Comparison of ENCODE assay signal across 16 cellular contexts in genomic region chr3:16061491-16061890, GRCh38.
DNase-seq lines count a peak whose midpoint lies in the region; ATAC-seq and TF ChIP-seq lines count a peak whose summit lies in the region.
"Had no signal": no experiment of that assay in that cellular context is flagged by ENCODE, and none has a peak within 500 bp of the region (broad histone marks: within the 10 kb centered on the region; RNA-seq: fewer than 3 reads in every experiment).

No MANE protein-coding gene starts in this region.

- no peaks in the 10 kb centered on the region for H4K20me1 ChIP-seq in HCT116 (ENCODE audit: insufficient read depth)
- H4K20me1 ChIP-seq: BLaER1 had no signal

- H3K4me3 Mint-ChIP-seq in activated naive CD8-positive, alpha-beta T cell treated with anti-CD3 and anti-CD28 coated beads for 36 hours: no peak overlapping the region
- no peak overlapping the region for H3K4me3 Mint-ChIP-seq in Calu3 (ENCODE audit: low read depth, unreplicated experiment)
- H3K4me3 Mint-ChIP-seq: activated T-cell treated with anti-CD3 and anti-CD28 coated beads, Interleukin-2, amount 50 U/mL, for 24 hours; stimulated activated naive CD8-positive, alpha-beta T cell treated with anti-CD3 and anti-CD28 coated beads, Interleukin-15, Interleukin-2, amounts not matched to agents 100 ng/mL and 50 ng/mL, for 24 hours had no signal

- H3K27ac ChIP-seq in HCT116 (ENCODE audit: low read depth, low read length) (no peak overlapping the region), gastroesophageal sphincter (peak overlapping the region; percentile 50 to 80 (median 78)), subcutaneous abdominal adipose tissue (ENCODE audit: low read depth, low read length) (peak overlapping the region; percentile 67)
- H3K27ac ChIP-seq: BLaER1 had no signal

- H3K27ac Mint-ChIP-seq in activated naive CD8-positive, alpha-beta T cell treated with anti-CD3 and anti-CD28 coated beads for 36 hours: no peak overlapping the region
- no peak overlapping the region for H3K27ac Mint-ChIP-seq in Calu3 (ENCODE audit: unreplicated experiment)
- H3K27ac Mint-ChIP-seq: activated T-cell treated with anti-CD3 and anti-CD28 coated beads, Interleukin-2, amount 50 U/mL, for 24 hours; stimulated activated naive CD8-positive, alpha-beta T cell treated with anti-CD3 and anti-CD28 coated beads, Interleukin-15, Interleukin-2, amounts not matched to agents 100 ng/mL and 50 ng/mL, for 24 hours had no signal

- peaks cover 3% of the 10 kb centered on the region for H3K4me1 Mint-ChIP-seq in activated naive CD8-positive, alpha-beta T cell treated with anti-CD3 and anti-CD28 coated beads for 36 hours
- H3K4me1 Mint-ChIP-seq in Calu3 (ENCODE audit: low read depth, unreplicated experiment): peaks cover 42% of the 10 kb centered on the region

- H3K27me3 ChIP-seq in HCT116 (ENCODE audit: insufficient read depth, low read length): no peaks in the 10 kb centered on the region
- H3K27me3 ChIP-seq in adipocyte (replicated peaks; ENCODE audit: control insufficient read depth, insufficient read depth, low read length): no peaks in the 10 kb centered on the region
- H3K27me3 ChIP-seq in gastroesophageal sphincter: no peaks in the 10 kb centered on the region
- no peaks in the 10 kb centered on the region for H3K27me3 ChIP-seq in subcutaneous abdominal adipose tissue (ENCODE audit: control insufficient read depth in 5 of 5, insufficient read depth in 4 of 5, low read length in 5 of 5)
- H3K27me3 ChIP-seq: BLaER1, heart left ventricle had no signal

- POLR2A ChIA-PET in HCT116 (lab: Charles Lee): interaction anchor here (1.0 kb wide), 1 partner anchor 30 kb away, joined by 3 read pairs; no protein-coding TSS in a partner anchor

- peaks cover 9% of the 10 kb centered on the region for H3K27me3 Mint-ChIP-seq in activated naive CD8-positive, alpha-beta T cell treated with anti-CD3 and anti-CD28 coated beads for 36 hours
- H3K27me3 Mint-ChIP-seq in Calu3 (ENCODE audit: unreplicated experiment): no peaks in the 10 kb centered on the region

- no peaks in the 10 kb centered on the region for H3K36me3 Mint-ChIP-seq in activated naive CD8-positive, alpha-beta T cell treated with anti-CD3 and anti-CD28 coated beads for 36 hours
- no peaks in the 10 kb centered on the region for H3K36me3 Mint-ChIP-seq in Calu3 (ENCODE audit: insufficient read depth, unreplicated experiment)
- H3K36me3 Mint-ChIP-seq: activated naive CD4-positive, alpha-beta T cell treated with anti-CD3 and anti-CD28 coated beads, Interleukin-2, amount 50 U/mL, for 72 hours had no signal

- no peak for TF ChIP-seq POLR2A in HCT116 (IDR thresholded peaks at IDR 0.05; ENCODE audit: borderline replicate concordance, extremely low read depth, insufficient read depth, insufficient read length)
- no peak for TF ChIP-seq POLR2A in gastroesophageal sphincter (IDR thresholded peaks at IDR 0.05)

- H3K9me3 ChIP-seq in HCT116 (ENCODE audit: control insufficient read depth in 1 of 2, insufficient read depth in 1 of 2, low read depth in 1 of 2, low read length in 2 of 2) (no peaks in the 10 kb centered on the region), adipocyte (ENCODE audit: control insufficient read depth, low read length) (no peaks in the 10 kb centered on the region), gastroesophageal sphincter (no peaks in the 10 kb centered on the region), subcutaneous abdominal adipose tissue (ENCODE audit: control insufficient read depth in 5 of 5, low read length in 5 of 5) (no peaks in the 10 kb centered on the region)
- H3K9me3 ChIP-seq: BLaER1, heart left ventricle had no signal

- CTCF ChIA-PET in HCT116 (lab: Charles Lee): interaction anchor here (3.5 kb wide), 1 partner anchor 13 kb away, joined by 27 read pairs; no protein-coding TSS in a partner anchor
- CTCF ChIA-PET in Calu3 (lab: Charles Lee): no interaction called here

- H2AFZ ChIP-seq in HCT116 (ENCODE audit: low read depth, low read length, poor library complexity, severe bottlenecking): no peak overlapping the region

- H3K36me3 ChIP-seq in HCT116 (ENCODE audit: control insufficient read depth in 1 of 2, insufficient read depth in 2 of 2, low read length in 2 of 2) (no peaks in the 10 kb centered on the region), adipocyte (ENCODE audit: control insufficient read depth, insufficient read depth, low read length, severe bottlenecking) (no peaks in the 10 kb centered on the region), gastroesophageal sphincter (no peaks in the 10 kb centered on the region), subcutaneous abdominal adipose tissue (ENCODE audit: control insufficient read depth in 5 of 5, insufficient read depth in 5 of 5, low read length in 5 of 5) (no peaks in the 10 kb centered on the region)
- H3K36me3 ChIP-seq: BLaER1, heart left ventricle had no signal

- no peaks in the 10 kb centered on the region for H3K79me2 ChIP-seq in HCT116 (ENCODE audit: insufficient read depth, low read length)

- H3K4me1 ChIP-seq in HCT116 (ENCODE audit: control insufficient read depth in 1 of 2, insufficient read depth in 2 of 2, low read length in 2 of 2) (peaks cover 20 to 40% of the 10 kb centered on the region in 2 experiments), adipocyte (ENCODE audit: control insufficient read depth, insufficient read depth, low read length) (peaks cover 55% of the 10 kb centered on the region), gastroesophageal sphincter (peaks cover 0 to 61% (median 32%) of the 10 kb centered on the region in 3 donors), subcutaneous abdominal adipose tissue (ENCODE audit: control insufficient read depth in 5 of 5, insufficient read depth in 5 of 5, low read length in 5 of 5) (peaks cover 0 to 44% (median 35%) of the 10 kb centered on the region in 5 donors)
- H3K4me1 ChIP-seq: BLaER1 had no signal

- TF ChIP-seq EP300 in gastroesophageal sphincter (IDR thresholded peaks at IDR 0.05): no peak

- H3K9me2 ChIP-seq in HCT116 (ENCODE audit: insufficient read depth): no peaks in the 10 kb centered on the region

- DNase-seq in HCT116 (ENCODE audit: low read depth, low spot score): no peak
- no peak for DNase-seq in adipocyte (ENCODE audit: low read depth)
- DNase-seq in NCI-H1694 treated with DMSO at 0.1 percent for 48 hours (lab: John Stamatoyannopoulos, UW): no peak
- DNase-seq in activated naive CD8-positive, alpha-beta T cell treated with anti-CD3 and anti-CD28 coated beads for 36 hours: no peak
- DNase-seq in effector CD8-positive, alpha-beta T cell (lab: John Stamatoyannopoulos, UW): no peak
- no peak for DNase-seq in Calu3
- DNase-seq: activated T-cell treated with anti-CD3 and anti-CD28 coated beads, Interleukin-2, amount 50 U/mL, for 24 hours; central memory CD4-positive, alpha-beta T cell; DMS153; NCI-H510A had no signal

- BruUV-seq in HCT116 (replicated peaks; lab: Mats Ljungman, UMichigan) (no TSS peak), Calu3 (replicated peaks; lab: Mats Ljungman, UMichigan) (no TSS peak)

- TF ChIP-seq RAD21 in HCT116 (IDR thresholded peaks at IDR 0.05; ENCODE audit: low read depth): no peak

- RAD21 ChIA-PET in HCT116 (lab: Charles Lee; ENCODE audit: low non-redundant PET in 1 of 2, low total read pairs in 2 of 2, uncharacterized antibody in 2 of 2, unreplicated experiment in 2 of 2): no interaction called here

- intact Hi-C loops in HCT116 (cut with micrococcal nuclease) (no loop called here), Calu3 (cut with micrococcal nuclease; ENCODE audit: unreplicated experiment) (loop anchor here (5.0 kb wide), 1 partner anchor 41 kb away; no protein-coding TSS in a partner anchor)

- peak overlapping the region; percentile 66; the same call in 1 of the 2 replicates for H3K4me2 ChIP-seq in HCT116 (ENCODE audit: low read length)
- H3K4me2 ChIP-seq: BLaER1 had no signal

- H3K9ac ChIP-seq in HCT116 (ENCODE audit: low read length): no peak overlapping the region
- H3K9ac ChIP-seq in adipocyte (ENCODE audit: low read length): peak overlapping the region; percentile 88
- H3K9ac ChIP-seq in subcutaneous abdominal adipose tissue (ENCODE audit: low read length in 5 of 5): no peak overlapping the region
- H3K9ac ChIP-seq: BLaER1 had no signal

- H3K9me3 Mint-ChIP-seq in activated naive CD8-positive, alpha-beta T cell treated with anti-CD3 and anti-CD28 coated beads for 36 hours: no peaks in the 10 kb centered on the region
- H3K9me3 Mint-ChIP-seq in Calu3 (ENCODE audit: low read depth, unreplicated experiment): no peaks in the 10 kb centered on the region
- H3K9me3 Mint-ChIP-seq: activated T-cell treated with anti-CD3 and anti-CD28 coated beads, Interleukin-2, amount 50 U/mL, for 24 hours; stimulated activated naive CD8-positive, alpha-beta T cell treated with anti-CD3 and anti-CD28 coated beads, Interleukin-15, Interleukin-2, amounts not matched to agents 100 ng/mL and 50 ng/mL, for 24 hours had no signal

- 67 to 88% methylated on average over 1 to 2 of the region's 2 CpGs for WGBS in gastroesophageal sphincter (ENCODE audit: low coverage in 1 of 2), 2 donors

- TF ChIP-seq CTCF in HCT116 (IDR thresholded peaks at IDR 0.05 in 2 of 3, conservative IDR thresholded peaks at IDR 0.05 in 1 of 3; ENCODE audit: borderline replicate concordance in 1 of 3, insufficient read depth in 1 of 3, low read depth in 2 of 3, low read length in 2 of 3) (no peak), gastroesophageal sphincter (IDR thresholded peaks at IDR 0.05) (no peak), Calu3 (IDR thresholded peaks at IDR 0.05; ENCODE audit: unreplicated experiment) (no peak)

- ATAC-seq in HCT116 (no peak), gastroesophageal sphincter (no peak)
- ATAC-seq: activated naive CD4-positive, alpha-beta T cell treated with anti-CD3 and anti-CD28 coated beads, Interleukin-2, amount 50 U/mL, for 72 hours had no signal

- H3K4me3 ChIP-seq in HCT116 (replicated peaks in 1 of 2; ENCODE audit: low read depth in 1 of 2, low read length in 2 of 2) (no peak overlapping the region), adipocyte (ENCODE audit: low read length) (peak overlapping the region; percentile 35), gastroesophageal sphincter (no peak overlapping the region), subcutaneous abdominal adipose tissue (ENCODE audit: low read depth in 1 of 5, low read length in 5 of 5) (no peak overlapping the region)
- H3K4me3 ChIP-seq: BLaER1, heart left ventricle had no signal

TF ChIP-seq in HCT116, 20 proteins besides CTCF, POLR2A, EP300 and RAD21 (continues in another document):
- TF ChIP-seq ZNF274 (IDR thresholded peaks at IDR 0.05; ENCODE audit: low read depth, low read length): no peak
